Comparison of ENCODE assay signal across 8 cellular contexts in genomic region chr15:85330941-85331588, GRCh38. TPM values are rescaled to one million over a fixed set of nuclear protein-coding genes. Genes with fewer than 3 reads are reported as not detected.
DNase-seq lines count a peak whose midpoint lies in the region; ATAC-seq and TF ChIP-seq lines count a peak whose summit lies in the region.

No MANE protein-coding gene starts in this region.

- peak; percentile 98 for TF ChIP-seq CTCF in MCF 10A (IDR thresholded peaks at IDR 0.05; ENCODE audit: unreplicated experiment)

- DNase-seq in DMS 273 (lab: John Stamatoyannopoulos, UW; ENCODE audit: unreplicated experiment) (peak; percentile 28), DMS 273 treated with DMSO at 0.1 percent for 48 hours (lab: John Stamatoyannopoulos, UW) (no peak), NCI-H128 (lab: John Stamatoyannopoulos, UW; ENCODE audit: unreplicated experiment) (peak; percentile 7), UCSD-AML1 (lab: John Stamatoyannopoulos, UW; ENCODE audit: unreplicated experiment) (peak; percentile 82), MCF 10A (ENCODE audit: unreplicated experiment) (peak; percentile 96), islet precursor cell (peak; percentile 99)
- peak; percentile 79 for DNase-seq in stimulated activated CD4-positive, alpha-beta T cell treated with anti-CD3 and anti-CD28 coated beads, Interleukin-1b, Interleukin-23, amount 100 ng/mL, for 48 hours

- peaks cover 12% of the 10 kb centered on the region for H3K36me3 Mint-ChIP-seq in MCF 10A (ENCODE audit: insufficient read depth, unreplicated experiment)

- CTCF ChIA-PET in MCF 10A (lab: Yijun Ruan, JAX) = interaction anchor here (0.5 to 8.6 kb wide), 46 partner anchors 8 to 448 kb away, joined by 3 to 134 read pairs (median 4); partner anchors contain the start of gene AKAP13

- no peaks in the 10 kb centered on the region for H3K27me3 Mint-ChIP-seq in MCF 10A (ENCODE audit: insufficient read depth, unreplicated experiment)

- no TSS peak for BruUV-seq in MCF 10A (replicated peaks; lab: Mats Ljungman, UMichigan)

- H3K27ac Mint-ChIP-seq in MCF 10A (ENCODE audit: low read depth, unreplicated experiment) = peak overlapping the region; percentile 95

- H3K4me1 Mint-ChIP-seq in MCF 10A (ENCODE audit: insufficient read depth, unreplicated experiment) = peaks cover 40% of the 10 kb centered on the region

- POLR2A ChIA-PET in MCF 10A (lab: Yijun Ruan, JAX) = interaction anchor here (0.6 to 3.6 kb wide), 17 partner anchors 9 to 177 kb away, joined by 3 to 50 read pairs (median 6); partner anchors contain the start of gene AKAP13

- intact Hi-C loops in MCF 10A (cut with micrococcal nuclease) = loop anchor here (1.0 to 5.0 kb wide), 5 partner anchors 34 to 174 kb away; no protein-coding TSS in a partner anchor

- H3K4me3 Mint-ChIP-seq in MCF 10A (ENCODE audit: unreplicated experiment) = peak overlapping the region; percentile 58

- no peaks in the 10 kb centered on the region for H3K9me3 Mint-ChIP-seq in MCF 10A (ENCODE audit: unreplicated experiment)

- ATAC-seq in HG02678 (IDR thresholded peaks at IDR 0.05; ENCODE audit: unreplicated experiment) = peak; percentile 64

RNA-seq across cellular contexts. Expression of gene AKAP13, which starts 49.3 kb away (rescaled TPM):
- total RNA-seq in MCF 10A (2022) = 65.7 and 92.9 TPM in 2 replicates
